Comparison of ENCODE assay signal across 28 cellular contexts in the genomic region with DNA sequence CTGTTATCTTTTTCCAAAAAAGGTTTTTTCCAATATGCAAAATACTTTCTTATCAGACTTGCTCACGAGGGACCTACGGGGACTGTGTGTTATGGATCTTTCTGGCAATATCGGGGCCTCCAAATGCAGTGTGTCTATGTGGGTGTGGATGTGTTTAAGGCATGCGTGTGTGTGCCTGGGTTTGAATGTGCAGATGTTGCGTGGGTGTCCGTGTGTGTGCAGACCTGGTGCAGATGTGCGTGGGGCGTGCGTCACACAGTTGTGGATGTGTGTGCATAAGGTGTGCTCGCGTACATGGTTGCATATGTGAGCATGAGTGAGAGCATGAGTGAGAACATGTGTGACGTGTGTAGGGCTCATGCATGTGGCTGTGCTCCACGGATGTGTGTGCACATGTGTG. TPM values are rescaled to one million over a fixed set of nuclear protein-coding genes. Genes with fewer than 3 reads are reported as not detected.
"Had no signal": no experiment of that assay in that cellular context is flagged by ENCODE, and none has a peak within 500 bp of the region (broad histone marks: within the 10 kb centered on the region; RNA-seq: fewer than 3 reads in every experiment).

No MANE protein-coding gene starts in this region.

- ATAC-seq: foreskin keratinocyte; left lobe of liver; psoas muscle; right cardiac atrium; stimulated activated naive CD8-positive, alpha-beta T cell treated with anti-CD3 and anti-CD28 coated beads, Interleukin-15, amount 100 ng/mL, for 72 hours had no signal

- H3K9me3 ChIP-seq: esophagus muscularis mucosa, ovary, psoas muscle, suprapubic skin, transverse colon, vagina had no signal

- H3K4me3 Mint-ChIP-seq: endodermal cell; memory B cell; natural killer cell; stimulated activated naive CD8-positive, alpha-beta T cell treated with anti-CD3 and anti-CD28 coated beads, Interleukin-15, amount 100 ng/mL, for 72 hours had no signal

- H3K27me3 ChIP-seq: dorsolateral prefrontal cortex, esophagus muscularis mucosa, foreskin keratinocyte, ovary, spleen, suprapubic skin, transverse colon, vagina had no signal

- H3K9me3 Mint-ChIP-seq: memory B cell; natural killer cell; stimulated activated naive CD8-positive, alpha-beta T cell treated with anti-CD3 and anti-CD28 coated beads, Interleukin-15, amount 100 ng/mL, for 72 hours had no signal

- H3K27ac ChIP-seq: esophagus muscularis mucosa, foreskin keratinocyte, ovary, psoas muscle, skin epidermis, spleen, suprapubic skin, transverse colon, vagina had no signal

- H3K27me3 Mint-ChIP-seq: memory B cell; stimulated activated naive CD8-positive, alpha-beta T cell treated with anti-CD3 and anti-CD28 coated beads, Interleukin-15, amount 100 ng/mL, for 72 hours had no signal

- DNase-seq: dorsolateral prefrontal cortex; effector CD4-positive, alpha-beta T cell; endodermal cell; foreskin keratinocyte; kidney; natural killer cell; occipital lobe; ovary; posterior cingulate gyrus; psoas muscle; right cardiac atrium; spleen; stimulated activated CD4-positive, alpha-beta T cell treated with anti-CD3 and anti-CD28 coated beads, Interleukin-4, amount 100 ng/mL, for 4 hours; stimulated activated naive CD4-positive, alpha-beta T cell; stimulated activated naive CD8-positive, alpha-beta T cell treated with anti-CD3 and anti-CD28 coated beads, Interleukin-15, amount 100 ng/mL, for 72 hours; transverse colon had no signal

- H3K27ac Mint-ChIP-seq: endodermal cell; memory B cell; natural killer cell; stimulated activated naive CD8-positive, alpha-beta T cell treated with anti-CD3 and anti-CD28 coated beads, Interleukin-15, amount 100 ng/mL, for 72 hours had no signal

- H3K4me1 Mint-ChIP-seq: endodermal cell had no signal

- H3K4me1 ChIP-seq: esophagus muscularis mucosa, foreskin keratinocyte, psoas muscle, suprapubic skin, transverse colon, vagina had no signal

- H3K36me3 Mint-ChIP-seq: natural killer cell had no signal

RNA-seq across cellular contexts. Expression of a gene that starts 19.7 kb away (rescaled TPM):
- total RNA-seq: endothelial cell of umbilical vein, esophagus muscularis mucosa, fibroblast of lung, foreskin keratinocyte, left lobe of liver, liver, lung, mononuclear cell, natural killer cell, occipital lobe, ovary, psoas muscle, right cardiac atrium, spleen, suprapubic skin, transverse colon, ureter had no signal
